In genomic region chr11:65027213-65028067, GRCh38 we compare ENCODE assay signal across 8 cellular contexts. TPM values are rescaled to one million over a fixed set of nuclear protein-coding genes. Genes with fewer than 3 reads are reported as not detected.
DNase-seq lines count a peak whose midpoint lies in the region; ATAC-seq, FAIRE-seq and TF ChIP-seq lines count a peak whose summit lies in the region.

A gene with protein sequence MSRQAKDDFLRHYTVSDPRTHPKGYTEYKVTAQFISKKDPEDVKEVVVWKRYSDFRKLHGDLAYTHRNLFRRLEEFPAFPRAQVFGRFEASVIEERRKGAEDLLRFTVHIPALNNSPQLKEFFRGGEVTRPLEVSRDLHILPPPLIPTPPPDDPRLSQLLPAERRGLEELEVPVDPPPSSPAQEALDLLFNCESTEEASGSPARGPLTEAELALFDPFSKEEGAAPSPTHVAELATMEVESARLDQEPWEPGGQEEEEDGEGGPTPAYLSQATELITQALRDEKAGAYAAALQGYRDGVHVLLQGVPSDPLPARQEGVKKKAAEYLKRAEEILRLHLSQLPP (plus strand): TSS chr11:65027439. CDS start chr11:65027538, 99 bp downstream.

- peak within 1 kb of the TSS; percentile 73 for H3K4me3 Mint-ChIP-seq in activated naive CD8-positive, alpha-beta T cell treated with anti-CD3 and anti-CD28 coated beads for 36 hours

- H3K9me3 Mint-ChIP-seq in activated naive CD8-positive, alpha-beta T cell treated with anti-CD3 and anti-CD28 coated beads for 36 hours: no peaks in the 10 kb centered on the region

- H3K27me3 ChIP-seq in pancreas (no peaks in the 10 kb centered on the region), tibial artery (no peaks in the 10 kb centered on the region)

- DNase-seq in GM12865 (ENCODE audit: low read depth): peak; percentile 97
- peak; percentile 97 for DNase-seq in NCI-H1105 (lab: John Stamatoyannopoulos, UW)
- DNase-seq in SKM-1 treated with dmso at 0.1 percent for 144 hours (lab: John Stamatoyannopoulos, UW; ENCODE audit: unreplicated experiment): peak; percentile 97
- DNase-seq in activated naive CD8-positive, alpha-beta T cell treated with anti-CD3 and anti-CD28 coated beads for 36 hours: peak; percentile 87
- peak; percentile 95 for DNase-seq in Right ventricle myocardium inferior (ENCODE audit: missing footprints)
- peak; percentile 91 to 96 (median 92) for DNase-seq in pancreas
- peak; percentile 93 to 95 for DNase-seq in tibial artery

- H3K4me3 ChIP-seq in GM12865 (ENCODE audit: low read depth, low read length) (peak within 1 kb of the TSS; percentile 67), pancreas (peak within 1 kb of the TSS; percentile 16 to 70 (median 36)), tibial artery (peak within 1 kb of the TSS; percentile 61)

- H3K4me1 ChIP-seq in pancreas (peaks cover 0 to 12% (median 8%) of the 10 kb centered on the region in 3 donors), tibial artery (peaks cover 0 to 20% (median 12%) of the 10 kb centered on the region in 4 donors)

- H3K4me1 Mint-ChIP-seq in activated naive CD8-positive, alpha-beta T cell treated with anti-CD3 and anti-CD28 coated beads for 36 hours: peaks cover 16% of the 10 kb centered on the region

- peaks cover 1% of the 10 kb centered on the region for H3K36me3 Mint-ChIP-seq in activated naive CD8-positive, alpha-beta T cell treated with anti-CD3 and anti-CD28 coated beads for 36 hours

- intact Hi-C loops in Right ventricle myocardium inferior (cut with DNase I): loop anchor here (2.0 to 5.0 kb wide), 3 partner anchors 13 to 105 kb away; partner anchors contain the start of genes CDCA5, PPP2R5B, SAC3D1 and ZFPL1
- intact Hi-C loops in pancreas (cut with DNase I): no loop called here
- intact Hi-C loops in tibial artery (cut with DNase I; ENCODE audit: low total_unique reads): loop anchor here (5.0 kb wide), 1 partner anchor 60 kb away; a partner anchor contains a TSS

- H3K9me3 ChIP-seq in pancreas: no peaks in the 10 kb centered on the region
- H3K9me3 ChIP-seq in tibial artery: no peaks in the 10 kb centered on the region

- peak within 1 kb of the TSS; percentile 80 for H3K27ac Mint-ChIP-seq in activated naive CD8-positive, alpha-beta T cell treated with anti-CD3 and anti-CD28 coated beads for 36 hours

- ATAC-seq in HG02642 (IDR thresholded peaks at IDR 0.05; ENCODE audit: poor library complexity, unreplicated experiment) (peak; percentile 86), Right ventricle myocardium inferior (peak; percentile 98), pancreas (peak; percentile 96 to 98 (median 98))

- H3K27ac ChIP-seq in pancreas: peak within 1 kb of the TSS; percentile 66 to 87 (median 86)
- peak within 1 kb of the TSS; percentile 81 to 85 for H3K27ac ChIP-seq in tibial artery

- H3K27me3 Mint-ChIP-seq in activated naive CD8-positive, alpha-beta T cell treated with anti-CD3 and anti-CD28 coated beads for 36 hours: no peaks in the 10 kb centered on the region

- H3K36me3 ChIP-seq in pancreas (no peaks in the 10 kb centered on the region), tibial artery (peaks cover 10 to 20% (median 13%) of the 10 kb centered on the region in 3 donors)

- no peak for FAIRE-seq in pancreas (lab: Jason Lieb, UNC)

- TF ChIP-seq CTCF in GM12865 (IDR thresholded peaks at IDR 0.05; ENCODE audit: insufficient read depth, low read depth, low read length, missing control alignments) (peak; percentile 39), pancreas (IDR thresholded peaks at IDR 0.05) (peak; percentile 24 to 85 (median 82)), tibial artery (IDR thresholded peaks at IDR 0.05) (peak; percentile 70 to 78)

- WGBS in pancreas, 2 donors: 0 to 1% methylated on average over 51 of the region's 51 CpGs

RNA-seq across cellular contexts. Expression of the gene that starts here (rescaled TPM):
- 1 to 10 TPM; 7.3 to 9.0 TPM for total RNA-seq in activated naive CD8-positive, alpha-beta T cell treated with anti-CD3 and anti-CD28 coated beads for 36 hours
- total RNA-seq in Right ventricle myocardium inferior: 18.3 TPM
- total RNA-seq in pancreas: 10 to 100 TPM in 3 of 6 donors, 1 to 10 TPM in 3; 8.7 to 18.3 (median 9.9) TPM
- 10 to 100 TPM; 10.5 to 13.8 TPM for polyA plus RNA-seq in pancreas

Comparison
In these comparisons a context has a peak if more than half of its experiments do, and no peak if none do; other contexts are left out.
1. Peak in every context shown above with its lines: DNase-seq, ATAC-seq, H3K4me3 ChIP-seq and H3K27ac ChIP-seq.
2. intact Hi-C loops: an anchor here in Right ventricle myocardium inferior (2.0 to 5.0 kb wide) and tibial artery (5.0 kb wide); none called in pancreas.